In the genomic region with DNA sequence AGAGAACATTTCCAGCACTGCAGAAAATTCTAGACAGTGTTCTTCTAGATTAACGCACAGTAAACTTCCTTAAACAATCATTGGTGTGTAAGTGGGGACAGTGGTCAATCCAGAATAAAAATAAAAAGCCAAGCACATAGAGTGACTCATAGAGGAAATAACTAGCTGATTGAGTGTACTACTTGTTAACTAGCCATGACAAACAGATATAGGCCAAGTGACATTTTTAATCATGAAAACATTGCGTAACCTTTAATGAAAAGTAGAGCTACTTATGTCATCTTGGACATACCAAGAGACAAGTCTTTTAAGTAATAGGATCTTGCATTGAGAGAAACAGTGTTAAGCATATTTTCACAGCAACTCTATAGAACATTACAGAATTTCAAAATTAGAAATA, we compare ENCODE assay signal across 1 cellular context.
TF ChIP-seq lines count a peak whose summit lies in the region.

No MANE protein-coding gene starts in this region.

TF ChIP-seq in K562, 482 proteins besides CTCF, POLR2A, EP300 and RAD21 (continued from another document and continues in another):
- TF ChIP-seq ZBTB40 (IDR thresholded peaks at IDR 0.05), result no peak
- no peak for TF ChIP-seq ZBTB40 (CRISPR knock-in tag; IDR thresholded peaks at IDR 0.05)
- TF ChIP-seq MCM7 (IDR thresholded peaks at IDR 0.05), result no peak
- TF ChIP-seq, protein P1, sequence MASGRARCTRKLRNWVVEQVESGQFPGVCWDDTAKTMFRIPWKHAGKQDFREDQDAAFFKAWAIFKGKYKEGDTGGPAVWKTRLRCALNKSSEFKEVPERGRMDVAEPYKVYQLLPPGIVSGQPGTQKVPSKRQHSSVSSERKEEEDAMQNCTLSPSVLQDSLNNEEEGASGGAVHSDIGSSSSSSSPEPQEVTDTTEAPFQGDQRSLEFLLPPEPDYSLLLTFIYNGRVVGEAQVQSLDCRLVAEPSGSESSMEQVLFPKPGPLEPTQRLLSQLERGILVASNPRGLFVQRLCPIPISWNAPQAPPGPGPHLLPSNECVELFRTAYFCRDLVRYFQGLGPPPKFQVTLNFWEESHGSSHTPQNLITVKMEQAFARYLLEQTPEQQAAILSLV (tag; IDR thresholded peaks at IDR 0.05), result peak; percentile 81
- TF ChIP-seq MXD1 (CRISPR knock-in tag; IDR thresholded peaks at IDR 0.05; ENCODE audit: borderline replicate concordance, poor library complexity, severe bottlenecking), result no peak
- TF ChIP-seq HMGN3 (IDR thresholded peaks at IDR 0.05; ENCODE audit: borderline replicate concordance, extremely low read depth, insufficient read length, low read depth, low read length), result no peak
- no peak for TF ChIP-seq ZNF77 (CRISPR knock-in tag; IDR thresholded peaks at IDR 0.05)
- no peak for TF ChIP-seq SRSF1 (IDR thresholded peaks at IDR 0.05; ENCODE audit: low read depth, low read length)
- no peak for TF ChIP-seq ZNF263 (CRISPR knock-in tag; IDR thresholded peaks at IDR 0.05; ENCODE audit: borderline replicate concordance)
- TF ChIP-seq CEBPG (CRISPR knock-in tag; IDR thresholded peaks at IDR 0.05), result no peak; the same call in 1 of the 2 replicates
- TF ChIP-seq CEBPG (tag; conservative IDR thresholded peaks at IDR 0.05 in 1 of 2, IDR thresholded peaks at IDR 0.05 in 1 of 2), result peak; percentile 95 to 97
- no peak for TF ChIP-seq STAG1 (CRISPR knock-in tag; IDR thresholded peaks at IDR 0.05; ENCODE audit: borderline replicate concordance)
- TF ChIP-seq BCOR (IDR thresholded peaks at IDR 0.05), result no peak
- TF ChIP-seq, protein P2, sequence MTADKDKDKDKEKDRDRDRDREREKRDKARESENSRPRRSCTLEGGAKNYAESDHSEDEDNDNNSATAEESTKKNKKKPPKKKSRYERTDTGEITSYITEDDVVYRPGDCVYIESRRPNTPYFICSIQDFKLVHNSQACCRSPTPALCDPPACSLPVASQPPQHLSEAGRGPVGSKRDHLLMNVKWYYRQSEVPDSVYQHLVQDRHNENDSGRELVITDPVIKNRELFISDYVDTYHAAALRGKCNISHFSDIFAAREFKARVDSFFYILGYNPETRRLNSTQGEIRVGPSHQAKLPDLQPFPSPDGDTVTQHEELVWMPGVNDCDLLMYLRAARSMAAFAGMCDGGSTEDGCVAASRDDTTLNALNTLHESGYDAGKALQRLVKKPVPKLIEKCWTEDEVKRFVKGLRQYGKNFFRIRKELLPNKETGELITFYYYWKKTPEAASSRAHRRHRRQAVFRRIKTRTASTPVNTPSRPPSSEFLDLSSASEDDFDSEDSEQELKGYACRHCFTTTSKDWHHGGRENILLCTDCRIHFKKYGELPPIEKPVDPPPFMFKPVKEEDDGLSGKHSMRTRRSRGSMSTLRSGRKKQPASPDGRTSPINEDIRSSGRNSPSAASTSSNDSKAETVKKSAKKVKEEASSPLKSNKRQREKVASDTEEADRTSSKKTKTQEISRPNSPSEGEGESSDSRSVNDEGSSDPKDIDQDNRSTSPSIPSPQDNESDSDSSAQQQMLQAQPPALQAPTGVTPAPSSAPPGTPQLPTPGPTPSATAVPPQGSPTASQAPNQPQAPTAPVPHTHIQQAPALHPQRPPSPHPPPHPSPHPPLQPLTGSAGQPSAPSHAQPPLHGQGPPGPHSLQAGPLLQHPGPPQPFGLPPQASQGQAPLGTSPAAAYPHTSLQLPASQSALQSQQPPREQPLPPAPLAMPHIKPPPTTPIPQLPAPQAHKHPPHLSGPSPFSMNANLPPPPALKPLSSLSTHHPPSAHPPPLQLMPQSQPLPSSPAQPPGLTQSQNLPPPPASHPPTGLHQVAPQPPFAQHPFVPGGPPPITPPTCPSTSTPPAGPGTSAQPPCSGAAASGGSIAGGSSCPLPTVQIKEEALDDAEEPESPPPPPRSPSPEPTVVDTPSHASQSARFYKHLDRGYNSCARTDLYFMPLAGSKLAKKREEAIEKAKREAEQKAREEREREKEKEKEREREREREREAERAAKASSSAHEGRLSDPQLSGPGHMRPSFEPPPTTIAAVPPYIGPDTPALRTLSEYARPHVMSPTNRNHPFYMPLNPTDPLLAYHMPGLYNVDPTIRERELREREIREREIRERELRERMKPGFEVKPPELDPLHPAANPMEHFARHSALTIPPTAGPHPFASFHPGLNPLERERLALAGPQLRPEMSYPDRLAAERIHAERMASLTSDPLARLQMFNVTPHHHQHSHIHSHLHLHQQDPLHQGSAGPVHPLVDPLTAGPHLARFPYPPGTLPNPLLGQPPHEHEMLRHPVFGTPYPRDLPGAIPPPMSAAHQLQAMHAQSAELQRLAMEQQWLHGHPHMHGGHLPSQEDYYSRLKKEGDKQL (CRISPR knock-in tag; IDR thresholded peaks at IDR 0.05; ENCODE audit: borderline replicate concordance), result no peak
- TF ChIP-seq TAF1 (IDR thresholded peaks at IDR 0.05; ENCODE audit: control insufficient read depth, extremely low read depth, insufficient read depth, low read length, severe bottlenecking), result no peak
- TF ChIP-seq CHAMP1 (IDR thresholded peaks at IDR 0.05), result no peak
- no peak for TF ChIP-seq ARID2 (IDR thresholded peaks at IDR 0.05)
- TF ChIP-seq ZNF174 (CRISPR knock-in tag; IDR thresholded peaks at IDR 0.05), result no peak
- no peak for TF ChIP-seq ZNF644 (tag; IDR thresholded peaks at IDR 0.05; ENCODE audit: low read depth)
- TF ChIP-seq MBD2 (IDR thresholded peaks at IDR 0.05; ENCODE audit: borderline replicate concordance, low read depth), result no peak
- TF ChIP-seq RHOXF2B (CRISPR knock-in tag; conservative IDR thresholded peaks at IDR 0.05), result no peak
- no peak for TF ChIP-seq ZBTB33 (CRISPR knock-in tag; IDR thresholded peaks at IDR 0.05)
- TF ChIP-seq SMC3 (conservative IDR thresholded peaks at IDR 0.05; ENCODE audit: insufficient read depth, low read depth, low read length), result no peak
- no peak for TF ChIP-seq HCFC1 (IDR thresholded peaks at IDR 0.05; ENCODE audit: low read depth, low read length)
- TF ChIP-seq SMAD2 (IDR thresholded peaks at IDR 0.05; ENCODE audit: low read depth, low read length), result no peak
- TF ChIP-seq ZNF592 (IDR thresholded peaks at IDR 0.05), result no peak
- TF ChIP-seq ZNF764 (CRISPR knock-in tag; IDR thresholded peaks at IDR 0.05; ENCODE audit: low read depth), result no peak
- TF ChIP-seq DACH1 (IDR thresholded peaks at IDR 0.05; ENCODE audit: partially characterized antibody), result peak; percentile 57
- no peak for TF ChIP-seq FOXA1 (IDR thresholded peaks at IDR 0.05; ENCODE audit: borderline replicate concordance)
